Comparison of ENCODE assay signal across 8 cellular contexts in the genomic region with DNA sequence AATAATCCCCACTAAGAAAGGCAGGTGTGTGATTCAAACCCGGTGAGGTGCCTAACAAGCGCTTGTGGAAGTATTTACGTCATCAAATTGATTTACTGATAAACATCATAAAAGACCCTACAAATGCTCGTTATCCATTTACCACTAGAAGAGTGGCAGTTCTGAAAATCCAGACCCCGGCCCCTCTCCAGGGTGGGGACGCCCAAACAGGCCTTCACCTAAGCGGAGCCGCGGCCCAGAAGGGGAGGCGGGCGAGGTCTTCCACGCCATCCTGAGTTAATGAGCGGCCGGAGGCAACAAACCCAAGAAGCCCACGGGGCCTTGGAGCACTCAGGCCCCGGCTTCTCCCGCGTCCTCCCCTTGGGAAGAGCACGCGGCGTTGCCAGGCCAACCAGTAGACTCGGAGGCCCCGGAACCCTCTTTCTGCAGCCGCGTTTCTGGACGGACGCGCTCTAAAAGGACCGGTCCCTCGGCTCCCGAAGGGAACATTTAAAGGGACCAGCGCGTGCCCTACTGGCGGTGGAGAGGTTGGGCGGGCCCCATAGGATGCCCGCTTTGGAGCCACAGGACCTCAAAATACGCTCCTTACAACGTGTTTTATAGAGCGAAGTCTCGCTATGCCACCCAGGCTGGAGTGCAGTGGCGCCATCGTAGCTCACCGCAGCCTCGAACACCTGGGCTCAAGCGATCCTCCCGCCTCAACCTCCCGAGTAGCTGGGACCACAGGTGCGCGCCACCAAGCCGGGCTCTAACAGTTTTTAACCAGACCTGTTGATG. TPM values are rescaled to one million over a fixed set of nuclear protein-coding genes. Genes with fewer than 3 reads are reported as not detected.
A peak's percentile ranks its signal among the peaks of the same experiment; 100 is the strongest.
DNase-seq lines count a peak whose midpoint lies in the region; TF ChIP-seq lines count a peak whose summit lies in the region.

No MANE protein-coding gene starts in this region.

- no peaks in the 10 kb centered on the region for H3K9me3 ChIP-seq in esophagus (ENCODE audit: control insufficient read depth in 2 of 2, insufficient read depth in 1 of 2, low read depth in 1 of 2, low read length in 1 of 2)

- peak overlapping the region; percentile 11 to 45 for H3K27ac ChIP-seq in esophagus (ENCODE audit: low read depth in 2 of 2, low read length in 1 of 2)

- H3K4me3 ChIP-seq in esophagus (ENCODE audit: low read depth in 1 of 2, low read length in 2 of 2), result peak overlapping the region; percentile 74 to 80

- no peaks in the 10 kb centered on the region for H3K36me3 ChIP-seq in esophagus (ENCODE audit: control insufficient read depth in 2 of 2, insufficient read depth in 2 of 2, low read length in 1 of 2)

- 9% methylated on average over 50 of the region's 50 CpGs for WGBS in esophagus, 2 donors

- peaks cover 0 to 2% of the 10 kb centered on the region in 2 donors for H3K4me1 ChIP-seq in esophagus (ENCODE audit: control insufficient read depth in 2 of 2, insufficient read depth in 2 of 2, low read length in 1 of 2)

- TF ChIP-seq CTCF in GM13976 (IDR thresholded peaks at IDR 0.05; ENCODE audit: borderline replicate concordance, control extremely low read depth, extremely low read depth, insufficient read depth, missing control alignments) (no peak), GM13977 (IDR thresholded peaks at IDR 0.05; ENCODE audit: extremely low read depth, insufficient read depth, missing control alignments) (no peak)

- H3K27me3 ChIP-seq in esophagus (ENCODE audit: control insufficient read depth in 1 of 2, insufficient read depth in 2 of 2, low read length in 2 of 2), result no peaks in the 10 kb centered on the region

- in situ Hi-C loops in GM13976 (cut with MboI; ENCODE audit: low sequenced_read_pairs, unreplicated experiment), result no loop called here
- in situ Hi-C loops in GM13977 (cut with MboI; ENCODE audit: low pct_unique_long_range_greater_than_20kb, low sequenced_read_pairs, unreplicated experiment), result no loop called here

- DNase-seq in GM13976 (ENCODE audit: low spot score), result peak; percentile 59
- peak; percentile 92 for DNase-seq in NCI-H2107 (lab: John Stamatoyannopoulos, UW)
- DNase-seq in activated T-cell treated with anti-CD3 and anti-CD28 coated beads for 1 hour (ENCODE audit: low read depth), result peak; percentile 26
- peak; percentile 86 for DNase-seq in middle frontal gyrus (ENCODE audit: extremely low spot score, low spot score)
- DNase-seq in stimulated activated CD8-positive, alpha-beta memory T cell treated with anti-CD3 and anti-CD28 coated beads, Interleukin-15, amount 100 ng/mL, for 24 hours (ENCODE audit: low read depth), result peak; percentile 47
- no peak for DNase-seq in GM13977 (ENCODE audit: low spot score)
- DNase-seq in NOMO-1 (lab: John Stamatoyannopoulos, UW; ENCODE audit: unreplicated experiment in 2 of 2), result no peak

RNA-seq across cellular contexts. Expression of gene PTPN21, which starts 3.5 kb away (rescaled TPM):
- 1 to 10 TPM; 4.4 to 4.7 TPM for polyA plus RNA-seq in esophagus

RNA-seq across cellular contexts. Expression of gene ZC3H14, which starts 11.6 kb away (rescaled TPM):
- 10 to 100 TPM; 12.7 to 17.5 TPM for polyA plus RNA-seq in esophagus

Comparison
In these comparisons a context has a peak if more than half of its experiments do, and no peak if none do; other contexts are left out.
1. DNase-seq: peak in GM13976 (single experiment), NCI-H2107 (single experiment), activated T-cell treated with anti-CD3 and anti-CD28 coated beads for 1 hour (single experiment), middle frontal gyrus (single experiment) and stimulated activated CD8-positive, alpha-beta memory T cell treated with anti-CD3 and anti-CD28 coated beads, Interleukin-15, amount 100 ng/mL, for 24 hours (single experiment); none in GM13977 (single experiment) and NOMO-1 (0 of 2).